Comparison of ENCODE assay signal across 11 cellular contexts in the genomic region with DNA sequence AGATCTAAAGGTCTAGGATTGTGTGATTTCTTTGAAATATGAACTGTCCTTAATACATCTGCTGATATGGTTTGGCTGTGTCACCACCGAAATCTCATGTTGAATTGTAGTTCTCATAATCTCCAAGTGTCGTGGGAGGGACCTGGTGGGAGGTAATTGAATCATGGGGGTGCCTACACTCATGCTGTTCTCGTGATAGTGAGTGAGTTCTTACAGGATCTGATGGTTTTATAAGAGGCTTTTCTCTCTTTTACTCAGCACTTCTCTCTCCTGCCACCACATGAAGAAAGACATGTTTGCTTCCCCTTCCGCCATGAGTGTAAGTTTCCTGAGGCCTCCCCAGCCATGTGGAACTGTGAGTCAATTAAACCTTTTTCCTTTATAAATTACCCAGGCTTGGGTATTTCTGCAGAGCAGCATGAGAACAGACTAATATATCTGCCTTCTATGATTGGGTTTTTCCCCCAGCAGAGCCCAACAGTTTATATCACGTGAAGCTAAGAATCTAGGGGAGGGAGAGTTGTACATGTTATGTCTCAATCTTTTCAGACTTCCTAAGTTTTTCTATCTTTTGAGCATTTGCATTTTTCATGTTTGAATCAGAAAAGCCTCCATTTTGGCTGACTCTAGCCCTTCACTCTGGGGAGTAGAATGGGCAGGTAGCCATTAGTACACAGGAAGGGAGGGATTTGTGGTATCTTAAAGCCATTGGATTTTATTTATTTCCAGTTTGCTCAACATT. TPM values are rescaled to one million over a fixed set of nuclear protein-coding genes. Genes with fewer than 3 reads are reported as not detected.
A peak's percentile ranks its signal among the peaks of the same experiment; 100 is the strongest.
DNase-seq lines count a peak whose midpoint lies in the region; ATAC-seq and TF ChIP-seq lines count a peak whose summit lies in the region.
"Had no signal": no experiment of that assay in that cellular context is flagged by ENCODE, and none has a peak within 500 bp of the region (broad histone marks: within the 10 kb centered on the region; RNA-seq: fewer than 3 reads in every experiment).

No MANE protein-coding gene starts in this region.

- POLR2A ChIA-PET in activated CD4-positive, alpha-beta T cell treated with anti-CD3 and anti-CD28 coated beads, Interleukin-2, amount 10 ng/mL, durations not matched to agents 7 days and 5 days (lab: Charles Lee), result no interaction called here

- H3K36me3 ChIP-seq in fibroblast of lung (ENCODE audit: control insufficient read depth, insufficient read depth, low read length), result no peaks in the 10 kb centered on the region
- H3K36me3 ChIP-seq: vagina had no signal

- H3K4me1 ChIP-seq in fibroblast of lung (ENCODE audit: control insufficient read depth, extremely low read depth, insufficient read depth, low read length), result peaks cover 6% of the 10 kb centered on the region
- H3K4me1 ChIP-seq: vagina had no signal

- no peak overlapping the region for H3K4me3 Mint-ChIP-seq in activated CD4-positive, alpha-beta T cell treated with anti-CD3 and anti-CD28 coated beads, Interleukin-2, amount 10 ng/mL, durations not matched to agents 24 days and 14 days
- no peak overlapping the region for H3K4me3 Mint-ChIP-seq in activated CD4-positive, alpha-beta T cell treated with anti-CD3 and anti-CD28 coated beads, Interleukin-2, amount 10 ng/mL, durations not matched to agents 7 days and 5 days

- no peak overlapping the region for H3K4me2 ChIP-seq in fibroblast of lung (ENCODE audit: extremely low read depth, insufficient read depth, low read length)

- TF ChIP-seq CTCF in NB4 (IDR thresholded peaks at IDR 0.05; ENCODE audit: low read depth, low read length) (no peak), fibroblast of lung (conservative IDR thresholded peaks at IDR 0.05 in 1 of 2, IDR thresholded peaks at IDR 0.05 in 1 of 2; ENCODE audit: low read depth in 1 of 2, low read length in 2 of 2) (no peak)

- H3K4me1 Mint-ChIP-seq in activated CD4-positive, alpha-beta T cell treated with anti-CD3 and anti-CD28 coated beads, Interleukin-2, amount 10 ng/mL, durations not matched to agents 24 days and 14 days, result peaks cover 4% of the 10 kb centered on the region
- H3K4me1 Mint-ChIP-seq in activated CD4-positive, alpha-beta T cell treated with anti-CD3 and anti-CD28 coated beads, Interleukin-2, amount 10 ng/mL, durations not matched to agents 7 days and 5 days, result peaks cover 2% of the 10 kb centered on the region

- H3K9me3 ChIP-seq in fibroblast of lung (ENCODE audit: control insufficient read depth, insufficient read depth, low read depth, low read length), result no peaks in the 10 kb centered on the region
- H3K9me3 ChIP-seq: vagina had no signal

- H3K79me2 ChIP-seq in fibroblast of lung (ENCODE audit: control insufficient read depth, insufficient read depth, low read length), result no peaks in the 10 kb centered on the region

- no peaks in the 10 kb centered on the region for H3K27me3 ChIP-seq in fibroblast of lung (ENCODE audit: control insufficient read depth, insufficient read depth, low read length)
- H3K27me3 ChIP-seq: vagina had no signal

- H2AFZ ChIP-seq in fibroblast of lung (ENCODE audit: low read length), result no peak overlapping the region

- no peak for DNase-seq in activated CD4-positive, alpha-beta T cell treated with anti-CD3 and anti-CD28 coated beads, Interleukin-2, amount 10 ng/mL, durations not matched to agents 24 days and 14 days
- DNase-seq in activated CD4-positive, alpha-beta T cell treated with anti-CD3 and anti-CD28 coated beads, Interleukin-2, amount 10 ng/mL, durations not matched to agents 7 days and 5 days, result no peak
- DNase-seq in NB4 (ENCODE audit: low read depth), result peak; percentile 25
- peak; percentile 53 to 71 for DNase-seq in fibroblast of lung (ENCODE audit: low read depth in 2 of 2)
- peak; percentile 22 to 24 for DNase-seq in stimulated activated CD8-positive, alpha-beta memory T cell treated with anti-CD3 and anti-CD28 coated beads, Interleukin-15, amount 100 ng/mL, for 48 hours (ENCODE audit: low read depth in 2 of 2)
- DNase-seq in RKO (ENCODE audit: low spot score), result no peak
- DNase-seq in hippocampal formation (lab: John Stamatoyannopoulos, UW), result no peak
- DNase-seq: central memory CD4-positive, alpha-beta T cell; NCI-H1048 had no signal

- CTCF ChIA-PET in activated CD4-positive, alpha-beta T cell treated with anti-CD3 and anti-CD28 coated beads, Interleukin-2, amount 10 ng/mL, durations not matched to agents 7 days and 5 days (lab: Charles Lee), result interaction anchor here (0.6 kb wide), 1 partner anchor 101 kb away, joined by 5 read pairs; no protein-coding TSS in a partner anchor

- no peak overlapping the region for H3K9ac ChIP-seq in fibroblast of lung (ENCODE audit: insufficient read depth, low read length)

- intact Hi-C loops in activated CD4-positive, alpha-beta T cell treated with anti-CD3 and anti-CD28 coated beads, Interleukin-2, amount 10 ng/mL, durations not matched to agents 24 days and 14 days (cut with micrococcal nuclease), result loop anchor here (1.0 to 2.0 kb wide), 2 partner anchors 23 to 55 kb away; no protein-coding TSS in a partner anchor

- H3K27ac ChIP-seq in fibroblast of lung (ENCODE audit: insufficient read depth, low read length), result no peak overlapping the region
- H3K27ac ChIP-seq: vagina had no signal

- peaks cover 8% of the 10 kb centered on the region for H3K9me3 Mint-ChIP-seq in activated CD4-positive, alpha-beta T cell treated with anti-CD3 and anti-CD28 coated beads, Interleukin-2, amount 10 ng/mL, durations not matched to agents 24 days and 14 days
- H3K9me3 Mint-ChIP-seq in activated CD4-positive, alpha-beta T cell treated with anti-CD3 and anti-CD28 coated beads, Interleukin-2, amount 10 ng/mL, durations not matched to agents 7 days and 5 days, result peaks cover 4% of the 10 kb centered on the region

- peaks cover 17% of the 10 kb centered on the region for H3K27me3 Mint-ChIP-seq in activated CD4-positive, alpha-beta T cell treated with anti-CD3 and anti-CD28 coated beads, Interleukin-2, amount 10 ng/mL, durations not matched to agents 24 days and 14 days
- peaks cover 14% of the 10 kb centered on the region for H3K27me3 Mint-ChIP-seq in activated CD4-positive, alpha-beta T cell treated with anti-CD3 and anti-CD28 coated beads, Interleukin-2, amount 10 ng/mL, durations not matched to agents 7 days and 5 days

- H4K20me1 ChIP-seq in fibroblast of lung (ENCODE audit: control insufficient read depth, extremely low read depth, insufficient read depth, low read length), result no peaks in the 10 kb centered on the region

- no peak for ATAC-seq in GM18868 (IDR thresholded peaks at IDR 0.05; ENCODE audit: unreplicated experiment)

- TF ChIP-seq POLR2A in NB4 (IDR thresholded peaks at IDR 0.05; ENCODE audit: extremely low read depth, insufficient read length), result no peak

- H3K36me3 Mint-ChIP-seq in activated CD4-positive, alpha-beta T cell treated with anti-CD3 and anti-CD28 coated beads, Interleukin-2, amount 10 ng/mL, durations not matched to agents 24 days and 14 days (ENCODE audit: low read depth), result no peaks in the 10 kb centered on the region
- H3K36me3 Mint-ChIP-seq in activated CD4-positive, alpha-beta T cell treated with anti-CD3 and anti-CD28 coated beads, Interleukin-2, amount 10 ng/mL, durations not matched to agents 7 days and 5 days (ENCODE audit: low read depth), result no peaks in the 10 kb centered on the region

- peak overlapping the region; percentile 41 for H3K27ac Mint-ChIP-seq in activated CD4-positive, alpha-beta T cell treated with anti-CD3 and anti-CD28 coated beads, Interleukin-2, amount 10 ng/mL, durations not matched to agents 24 days and 14 days
- no peak overlapping the region for H3K27ac Mint-ChIP-seq in activated CD4-positive, alpha-beta T cell treated with anti-CD3 and anti-CD28 coated beads, Interleukin-2, amount 10 ng/mL, durations not matched to agents 7 days and 5 days

- H3K4me3 ChIP-seq in NB4 (ENCODE audit: low read depth, low read length), result no peak overlapping the region
- no peak overlapping the region for H3K4me3 ChIP-seq in fibroblast of lung (replicated peaks in 1 of 4; ENCODE audit: control extremely low read depth in 1 of 4, insufficient read depth in 1 of 4, low read depth in 3 of 4, low read length in 4 of 4)
- H3K4me3 ChIP-seq: vagina had no signal

RNA-seq across cellular contexts. Expression of gene PLAC1, which starts 58.9 kb away (rescaled TPM):
- total RNA-seq in activated CD4-positive, alpha-beta T cell treated with anti-CD3 and anti-CD28 coated beads, Interleukin-2, amount 10 ng/mL, durations not matched to agents 24 days and 14 days, result not detected in 2 replicates
- total RNA-seq in activated CD4-positive, alpha-beta T cell treated with anti-CD3 and anti-CD28 coated beads, Interleukin-2, amount 10 ng/mL, durations not matched to agents 7 days and 5 days, result not detected
- 0.17 and 0.26 TPM in 2 replicates for total RNA-seq in fibroblast of lung
- 0.22 and 0.26 TPM in 2 replicates for polyA plus RNA-seq in fibroblast of lung
- polyA plus RNA-seq in fibroblast of lung (2012), result 0.20 TPM in 1 of 2 replicates, not detected in the other
- polyA minus RNA-seq in fibroblast of lung (ENCODE audit: low replicate concordance), result not detected in 2 replicates
- total RNA-seq: vagina had no signal

Comparison
In these comparisons a context has a peak if more than half of its experiments do, and no peak if none do; other contexts are left out.
1. DNase-seq: peak in NB4 (single experiment), fibroblast of lung (2 of 2) and stimulated activated CD8-positive, alpha-beta memory T cell treated with anti-CD3 and anti-CD28 coated beads, Interleukin-15, amount 100 ng/mL, for 48 hours (2 of 2); none in activated CD4-positive, alpha-beta T cell treated with anti-CD3 and anti-CD28 coated beads, Interleukin-2, amount 10 ng/mL, durations not matched to agents 24 days and 14 days (single experiment), activated CD4-positive, alpha-beta T cell treated with anti-CD3 and anti-CD28 coated beads, Interleukin-2, amount 10 ng/mL, durations not matched to agents 7 days and 5 days (single experiment), RKO (single experiment) and hippocampal formation (0 of 2).